8 cellular contexts compared by ENCODE assay signal in the genomic region with DNA sequence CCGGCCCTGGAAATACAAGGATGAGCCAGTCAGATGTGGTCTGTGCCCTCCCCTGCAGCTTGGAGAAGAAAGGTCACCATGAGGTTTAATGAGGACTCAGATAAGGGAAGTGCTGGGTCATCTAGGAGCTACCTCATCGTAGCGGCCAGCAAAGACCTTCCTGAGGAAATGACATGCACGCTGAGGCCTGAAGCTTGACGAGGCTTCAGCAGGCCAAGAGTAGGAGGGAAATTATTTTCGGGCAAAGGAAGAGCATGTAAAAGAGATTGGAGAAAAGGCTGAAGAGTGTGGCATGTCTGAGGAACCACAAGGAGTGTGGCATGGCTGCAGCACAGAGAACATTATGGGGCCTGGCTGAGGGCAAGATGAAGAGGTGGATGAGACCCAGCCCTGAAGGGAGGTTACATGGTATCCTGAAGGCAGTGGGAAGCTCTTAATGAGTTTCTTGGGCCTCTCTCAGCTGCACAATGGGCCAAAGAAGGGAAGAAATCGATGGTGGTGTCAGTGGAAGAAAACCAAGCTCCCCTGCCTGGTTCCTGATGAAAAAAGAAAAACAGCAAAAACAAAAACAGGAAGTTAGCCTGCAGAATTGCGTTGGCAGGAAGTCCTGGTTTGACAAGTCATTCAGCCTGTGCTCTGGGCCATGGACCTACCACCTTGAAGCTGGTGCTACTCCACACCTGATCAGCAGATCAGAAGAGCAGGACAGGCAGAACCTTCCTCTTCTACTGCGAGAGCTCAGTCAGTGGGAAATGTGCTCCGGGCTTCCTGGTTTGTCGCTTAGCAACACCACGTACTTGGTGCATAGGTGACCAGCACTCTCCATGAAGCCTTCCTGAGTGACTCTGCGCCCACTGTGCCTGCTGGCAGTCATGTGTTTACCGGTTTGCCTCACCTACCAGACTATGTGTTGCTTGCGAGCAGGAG.
DNase-seq lines count a peak whose midpoint lies in the region; ATAC-seq, FAIRE-seq and TF ChIP-seq lines count a peak whose summit lies in the region.

No MANE protein-coding gene starts in this region.

- H3K79me2 ChIP-seq in endothelial cell of umbilical vein (ENCODE audit: control insufficient read depth, insufficient read depth, low read length): no peaks in the 10 kb centered on the region

- POLR2A ChIA-PET in CD8-positive, alpha-beta T cell (lab: Charles Lee): interaction anchor here (0.7 to 1.9 kb wide), 7 partner anchors 9 to 213 kb away, joined by 3 to 11 read pairs (median 4); no protein-coding TSS in a partner anchor
- POLR2A ChIA-PET in endothelial cell of umbilical vein (lab: Charles Lee): no interaction called here

- no peak for TF ChIP-seq CTCF in CD8-positive, alpha-beta T cell (IDR thresholded peaks at IDR 0.05)
- TF ChIP-seq CTCF in endothelial cell of umbilical vein (IDR thresholded peaks at IDR 0.05; ENCODE audit: extremely low read depth in 1 of 2, insufficient read depth in 1 of 2, low read depth in 1 of 2, low read length in 2 of 2) (no peak), progenitor cell of endocrine pancreas (IDR thresholded peaks at IDR 0.05; ENCODE audit: unreplicated experiment) (no peak)

- H3K4me1 Mint-ChIP-seq in CD8-positive, alpha-beta T cell (ENCODE audit: low read depth): peaks cover 21% of the 10 kb centered on the region
- H3K4me1 Mint-ChIP-seq in progenitor cell of endocrine pancreas (ENCODE audit: low read depth): peaks cover 12% of the 10 kb centered on the region

- H2AFZ ChIP-seq in endothelial cell of umbilical vein (ENCODE audit: low read depth, low read length): peak overlapping the region; percentile 92

- H3K27me3 ChIP-seq in CD8-positive, alpha-beta T cell (ENCODE audit: insufficient read depth, low read length): no peaks in the 10 kb centered on the region
- H3K27me3 ChIP-seq in endothelial cell of umbilical vein (ENCODE audit: control insufficient read depth in 2 of 2, insufficient read depth in 2 of 2, low read length in 2 of 2): peaks cover 0 to 2% of the 10 kb centered on the region in 2 experiments

- in situ Hi-C loops in KBM-7 (cut with MboI; ENCODE audit: low pct_unique_long_range_greater_than_20kb, low sequenced_read_pairs): no loop called here

- no peaks in the 10 kb centered on the region for H3K36me3 Mint-ChIP-seq in CD8-positive, alpha-beta T cell
- no peaks in the 10 kb centered on the region for H3K36me3 Mint-ChIP-seq in progenitor cell of endocrine pancreas (ENCODE audit: insufficient read depth)

- intact Hi-C loops in CD8-positive, alpha-beta T cell (cut with DNase I, micrococcal nuclease): loop anchor here (2.0 to 5.0 kb wide), 3 partner anchors 13 to 118 kb away; no protein-coding TSS in a partner anchor
- intact Hi-C loops in endothelial cell of umbilical vein (cut with micrococcal nuclease): no loop called here

- DNase-seq in CD8-positive, alpha-beta T cell: peak in 6 of 7 experiments; percentile 9 to 75 (median 35)
- DNase-seq in KBM-7: peak; percentile 79
- DNase-seq in activated CD4-positive, CD25-positive, alpha-beta regulatory T cell treated with anti-CD3 and anti-CD28 coated beads, Interleukin-2, amount 50 U/mL, for 72 hours: peak; percentile 45
- DNase-seq in endothelial cell of umbilical vein (ENCODE audit: low read depth, low spot score): peak; percentile 5
- DNase-seq in progenitor cell of endocrine pancreas (ENCODE audit: low spot score, unreplicated experiment): no peak
- no peak for DNase-seq in T1000 (lab: John Stamatoyannopoulos, UW)

- FAIRE-seq in endothelial cell of umbilical vein (lab: Jason Lieb, UNC): peak; percentile 83

- peak overlapping the region; percentile 91 for H3K27ac Mint-ChIP-seq in CD8-positive, alpha-beta T cell
- peak overlapping the region; percentile 17 for H3K27ac Mint-ChIP-seq in progenitor cell of endocrine pancreas

- no peaks in the 10 kb centered on the region for H3K9me1 ChIP-seq in endothelial cell of umbilical vein (replicated peaks; ENCODE audit: control insufficient read depth, extremely low read depth, insufficient read depth, low read length)

- no peaks in the 10 kb centered on the region for H3K9me3 Mint-ChIP-seq in CD8-positive, alpha-beta T cell
- H3K9me3 Mint-ChIP-seq in progenitor cell of endocrine pancreas (ENCODE audit: low read depth): peaks cover 3% of the 10 kb centered on the region

- no peaks in the 10 kb centered on the region for H3K9me3 ChIP-seq in CD8-positive, alpha-beta T cell (ENCODE audit: low read length)
- H3K9me3 ChIP-seq in endothelial cell of umbilical vein (replicated peaks; ENCODE audit: control insufficient read depth, insufficient read depth, low read length): no peaks in the 10 kb centered on the region

- no peak overlapping the region for H3K9ac ChIP-seq in endothelial cell of umbilical vein (replicated peaks; ENCODE audit: extremely low read depth, insufficient read depth, low read length)

- H3K27me3 Mint-ChIP-seq in CD8-positive, alpha-beta T cell (ENCODE audit: low read depth): no peaks in the 10 kb centered on the region
- H3K27me3 Mint-ChIP-seq in progenitor cell of endocrine pancreas: no peaks in the 10 kb centered on the region

- no peak for TF ChIP-seq POLR2A in endothelial cell of umbilical vein (IDR thresholded peaks at IDR 0.05; ENCODE audit: low read depth, low read length)

- CTCF ChIA-PET in CD8-positive, alpha-beta T cell (lab: Charles Lee): interaction anchor here (0.8 to 1.6 kb wide), 2 partner anchors 19 to 210 kb away, joined by 3 to 6 read pairs; no protein-coding TSS in a partner anchor
- CTCF ChIA-PET in endothelial cell of umbilical vein (lab: Charles Lee): interaction anchor here (0.8 to 1.1 kb wide), 2 partner anchors 13 to 210 kb away, joined by 3 read pairs; no protein-coding TSS in a partner anchor

- peaks cover 18% of the 10 kb centered on the region for H3K4me1 ChIP-seq in CD8-positive, alpha-beta T cell (ENCODE audit: insufficient read depth, low read length)
- H3K4me1 ChIP-seq in endothelial cell of umbilical vein (ENCODE audit: control insufficient read depth, extremely low read depth, insufficient read depth, low read length): peaks cover 10% of the 10 kb centered on the region

- dilution Hi-C loops in endothelial cell of umbilical vein (cut with MboI; ENCODE audit: extremely low pct_ligation_motif_present, low sequenced_read_pairs): no loop called here

- BruUV-seq in endothelial cell of umbilical vein (replicated peaks; lab: Mats Ljungman, UMichigan): no TSS peak

- peak overlapping the region; percentile 50 for H3K4me3 Mint-ChIP-seq in CD8-positive, alpha-beta T cell
- H3K4me3 Mint-ChIP-seq in progenitor cell of endocrine pancreas (ENCODE audit: low read depth): no peak overlapping the region

- H3K4me3 ChIP-seq in CD8-positive, alpha-beta T cell (ENCODE audit: low read depth, low read length): no peak overlapping the region
- H3K4me3 ChIP-seq in endothelial cell of umbilical vein (replicated peaks in 1 of 3; ENCODE audit: insufficient read depth in 1 of 3, low read depth in 1 of 3, low read length in 3 of 3): no peak overlapping the region

- peak; percentile 92 for ATAC-seq in CD8-positive, alpha-beta T cell
- ATAC-seq in GM19438 (IDR thresholded peaks at IDR 0.05; ENCODE audit: low read depth, unreplicated experiment) (peak; percentile 83), HG02678 (IDR thresholded peaks at IDR 0.05; ENCODE audit: unreplicated experiment) (no peak)

- no peaks in the 10 kb centered on the region for H4K20me1 ChIP-seq in endothelial cell of umbilical vein (replicated peaks; ENCODE audit: control insufficient read depth, extremely low read depth, insufficient read depth, low read length)

- no peaks in the 10 kb centered on the region for H3K36me3 ChIP-seq in CD8-positive, alpha-beta T cell (ENCODE audit: insufficient read depth, low read length)
- no peaks in the 10 kb centered on the region for H3K36me3 ChIP-seq in endothelial cell of umbilical vein (ENCODE audit: control insufficient read depth in 2 of 2, extremely low read depth in 1 of 2, insufficient read depth in 2 of 2, low read length in 2 of 2)

- H3K4me2 ChIP-seq in endothelial cell of umbilical vein (ENCODE audit: insufficient read depth, low read length): peak overlapping the region; percentile 12

- no peak overlapping the region for H3K27ac ChIP-seq in CD8-positive, alpha-beta T cell (ENCODE audit: low read depth, low read length)
- peak overlapping the region; percentile 40 for H3K27ac ChIP-seq in endothelial cell of umbilical vein (ENCODE audit: insufficient read depth, low read depth, low read length)

TF ChIP-seq in endothelial cell of umbilical vein, 7 proteins besides CTCF, POLR2A, EP300 and RAD21:
- TF ChIP-seq POLR2AphosphoS5 (IDR thresholded peaks at IDR 0.05; ENCODE audit: insufficient read depth, low read depth, low read length): no peak
- no peak for TF ChIP-seq EZH2 (IDR thresholded peaks at IDR 0.05; ENCODE audit: borderline replicate concordance, low read depth, low read length, severe bottlenecking)
- no peak for TF ChIP-seq FOS (IDR thresholded peaks at IDR 0.05; ENCODE audit: borderline replicate concordance, insufficient read depth, low read length)
- TF ChIP-seq MYC (IDR thresholded peaks at IDR 0.05; ENCODE audit: low read depth, low read length): no peak
- TF ChIP-seq MAX (IDR thresholded peaks at IDR 0.05; ENCODE audit: insufficient read depth, insufficient read length): no peak
- TF ChIP-seq JUN (IDR thresholded peaks at IDR 0.05; ENCODE audit: borderline replicate concordance, insufficient read depth, insufficient read length, low read depth): no peak
- TF ChIP-seq GATA2 (IDR thresholded peaks at IDR 0.05; ENCODE audit: insufficient read depth, insufficient read length, low read depth, low read length): no peak

Comparison
In these comparisons a context has a peak if more than half of its experiments do, and no peak if none do; other contexts are left out.
1. DNase-seq: peak in CD8-positive, alpha-beta T cell (6 of 7), KBM-7 (single experiment), activated CD4-positive, CD25-positive, alpha-beta regulatory T cell treated with anti-CD3 and anti-CD28 coated beads, Interleukin-2, amount 50 U/mL, for 72 hours (single experiment) and endothelial cell of umbilical vein (single experiment); none in progenitor cell of endocrine pancreas (single experiment) and T1000 (single experiment).